Comparison of ENCODE assay signal across 8 cellular contexts in the genomic region with DNA sequence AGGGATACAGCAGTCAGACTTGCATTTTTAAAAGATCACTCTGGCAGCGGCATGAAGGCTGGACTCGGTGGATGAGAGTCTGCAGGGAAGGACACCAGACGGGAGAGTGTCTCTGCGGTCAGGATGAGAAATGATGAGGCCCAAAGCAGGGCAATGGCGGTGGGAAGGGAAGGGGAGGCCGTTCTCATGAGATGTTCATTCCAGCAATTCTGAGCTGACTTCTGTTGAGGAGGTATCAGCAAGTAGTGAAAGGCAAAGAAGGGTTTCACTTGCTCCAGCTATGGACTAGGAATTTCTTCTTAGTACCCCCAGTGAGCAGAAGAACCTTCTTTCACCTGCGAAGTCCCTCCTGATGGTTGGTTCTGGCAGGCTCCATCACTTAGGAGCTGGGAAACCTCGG.
"Had no signal": no experiment of that assay in that cellular context is flagged by ENCODE, and none has a peak within 500 bp of the region (broad histone marks: within the 10 kb centered on the region; RNA-seq: fewer than 3 reads in every experiment).

No MANE protein-coding gene starts in this region.

- DNase-seq: GM23248, GOT3, H7, H9, HCEC 1CT, HFFc6 had no signal

- H3K27ac ChIP-seq: GM23248 had no signal

- H3K36me3 ChIP-seq: HAP-1 had no signal

- H3K4me3 ChIP-seq: GM23248, GM23338, HAP-1 had no signal

- H3K9me3 ChIP-seq: HAP-1 had no signal
